In genomic region chrX:22399793-22400192, GRCh38 we compare ENCODE assay signal across 24 cellular contexts.
DNase-seq lines count a peak whose midpoint lies in the region; ATAC-seq and TF ChIP-seq lines count a peak whose summit lies in the region.
"Had no signal": no experiment of that assay in that cellular context is flagged by ENCODE, and none has a peak within 500 bp of the region (broad histone marks: within the 10 kb centered on the region; RNA-seq: fewer than 3 reads in every experiment).

No MANE protein-coding gene starts in this region.

- H3K4me2 ChIP-seq in HCT116 (ENCODE audit: low read length): no peak overlapping the region

- POLR2A ChIA-PET in HCT116 (lab: Charles Lee): no interaction called here

- H3K36me3 Mint-ChIP-seq in activated T-helper 2 cell treated with anti-CD3 and anti-CD28 coated beads, Interferon-gamma antibody, Interleukin-2, Interleukin-4, amounts not matched to agents 10 μg/mL and 5 μg/mL and 100 μg/mL, durations not matched to agents 14 hours and 24 hours and 36 hours (ENCODE audit: low read depth): no peaks in the 10 kb centered on the region
- H3K36me3 Mint-ChIP-seq: naive thymus-derived CD4-positive, alpha-beta T cell; T-cell had no signal

- BruUV-seq in HCT116 (replicated peaks; lab: Mats Ljungman, UMichigan): no TSS peak

- H3K27ac Mint-ChIP-seq in activated T-helper 2 cell treated with anti-CD3 and anti-CD28 coated beads, Interferon-gamma antibody, Interleukin-2, Interleukin-4, amounts not matched to agents 10 μg/mL and 5 μg/mL and 100 μg/mL, durations not matched to agents 14 hours and 24 hours and 36 hours: no peak overlapping the region
- H3K27ac Mint-ChIP-seq: activated CD8-positive, alpha-beta T cell treated with anti-CD3 and anti-CD28 coated beads for 36 hours; activated T-cell treated with anti-CD3 and anti-CD28 coated beads, Interleukin-2, amount 50 U/mL, for 72 hours; naive thymus-derived CD4-positive, alpha-beta T cell; T-cell had no signal

- H3K9me3 Mint-ChIP-seq in activated T-helper 2 cell treated with anti-CD3 and anti-CD28 coated beads, Interferon-gamma antibody, Interleukin-2, Interleukin-4, amounts not matched to agents 10 μg/mL and 5 μg/mL and 100 μg/mL, durations not matched to agents 14 hours and 24 hours and 36 hours: peaks cover 4% of the 10 kb centered on the region
- H3K9me3 Mint-ChIP-seq: activated CD8-positive, alpha-beta T cell treated with anti-CD3 and anti-CD28 coated beads for 36 hours; activated T-cell treated with anti-CD3 and anti-CD28 coated beads, Interleukin-2, amount 50 U/mL, for 72 hours; central memory CD8-positive, alpha-beta T cell; naive thymus-derived CD4-positive, alpha-beta T cell had no signal

- no peaks in the 10 kb centered on the region for H3K27me3 Mint-ChIP-seq in activated T-helper 2 cell treated with anti-CD3 and anti-CD28 coated beads, Interferon-gamma antibody, Interleukin-2, Interleukin-4, amounts not matched to agents 10 μg/mL and 5 μg/mL and 100 μg/mL, durations not matched to agents 14 hours and 24 hours and 36 hours (ENCODE audit: low read depth)
- H3K27me3 Mint-ChIP-seq: activated CD8-positive, alpha-beta T cell treated with anti-CD3 and anti-CD28 coated beads for 36 hours; central memory CD8-positive, alpha-beta T cell had no signal

- no peaks in the 10 kb centered on the region for H3K4me1 Mint-ChIP-seq in activated T-helper 2 cell treated with anti-CD3 and anti-CD28 coated beads, Interferon-gamma antibody, Interleukin-2, Interleukin-4, amounts not matched to agents 10 μg/mL and 5 μg/mL and 100 μg/mL, durations not matched to agents 14 hours and 24 hours and 36 hours (ENCODE audit: low read depth)
- H3K4me1 Mint-ChIP-seq: central memory CD8-positive, alpha-beta T cell; naive thymus-derived CD4-positive, alpha-beta T cell; T-cell had no signal

- TF ChIP-seq CTCF in HCT116 (IDR thresholded peaks at IDR 0.05 in 2 of 3, conservative IDR thresholded peaks at IDR 0.05 in 1 of 3; ENCODE audit: borderline replicate concordance in 1 of 3, insufficient read depth in 1 of 3, low read depth in 2 of 3, low read length in 2 of 3) (no peak), RWPE2 (IDR thresholded peaks at IDR 0.05; ENCODE audit: poor library complexity, severe bottlenecking) (no peak), foreskin fibroblast (IDR thresholded peaks at IDR 0.05; ENCODE audit: low read depth, low read length) (no peak), heart left ventricle (IDR thresholded peaks at IDR 0.05) (no peak)

- no peak overlapping the region for H3K4me3 ChIP-seq in HCT116 (replicated peaks in 1 of 2; ENCODE audit: low read depth in 1 of 2, low read length in 2 of 2)
- no peak overlapping the region for H3K4me3 ChIP-seq in RWPE2 (ENCODE audit: severe bottlenecking)
- no peak overlapping the region for H3K4me3 ChIP-seq in foreskin fibroblast (ENCODE audit: low read depth in 1 of 2, low read length in 2 of 2)
- H3K4me3 ChIP-seq in heart left ventricle: no peak overlapping the region
- H3K4me3 ChIP-seq: gastroesophageal sphincter, lower lobe of right lung, transverse colon had no signal

- H3K9me2 ChIP-seq in HCT116 (ENCODE audit: insufficient read depth): no peaks in the 10 kb centered on the region

- 45 to 83% (median 69%) methylated on average over 2 of the region's 2 CpGs for WGBS in heart left ventricle, 4 donors

- TF ChIP-seq POLR2A in HCT116 (IDR thresholded peaks at IDR 0.05; ENCODE audit: borderline replicate concordance, extremely low read depth, insufficient read depth, insufficient read length) (no peak), heart left ventricle (IDR thresholded peaks at IDR 0.05) (no peak)

- ATAC-seq in HCT116 (peak; percentile 63; the same call in 1 of the 2 replicates), RWPE2 (ENCODE audit: low read depth) (0 out of 3 replicates have a peak, but pooled peaks have one; percentile 25), heart left ventricle (no peak)
- ATAC-seq: activated CD8-positive, alpha-beta T cell treated with anti-CD3 and anti-CD28 coated beads for 36 hours; activated T-cell treated with anti-CD3 and anti-CD28 coated beads, Interleukin-2, amount 50 U/mL, for 72 hours; gastroesophageal sphincter; lower lobe of right lung; naive thymus-derived CD4-positive, alpha-beta T cell; Panc1; T-cell had no signal

- H3K36me3 ChIP-seq in HCT116 (ENCODE audit: control insufficient read depth in 1 of 2, insufficient read depth in 2 of 2, low read length in 2 of 2): no peaks in the 10 kb centered on the region
- H3K36me3 ChIP-seq in RWPE2 (ENCODE audit: low read depth): no peaks in the 10 kb centered on the region
- no peaks in the 10 kb centered on the region for H3K36me3 ChIP-seq in heart left ventricle
- H3K36me3 ChIP-seq: gastroesophageal sphincter, lower lobe of right lung, transverse colon had no signal

- RAD21 ChIA-PET in HCT116 (lab: Charles Lee; ENCODE audit: low non-redundant PET in 1 of 2, low total read pairs in 2 of 2, uncharacterized antibody in 2 of 2, unreplicated experiment in 2 of 2): no interaction called here

- no peaks in the 10 kb centered on the region for H3K27me3 ChIP-seq in HCT116 (ENCODE audit: insufficient read depth, low read length)
- H3K27me3 ChIP-seq in RWPE2 (ENCODE audit: insufficient read depth, poor library complexity, severe bottlenecking): no peaks in the 10 kb centered on the region
- no peaks in the 10 kb centered on the region for H3K27me3 ChIP-seq in heart left ventricle
- H3K27me3 ChIP-seq: gastroesophageal sphincter, transverse colon had no signal

- no peaks in the 10 kb centered on the region for H4K20me1 ChIP-seq in HCT116 (ENCODE audit: insufficient read depth)

- H3K9ac ChIP-seq in HCT116 (ENCODE audit: low read length): no peak overlapping the region

- H3K9me3 ChIP-seq in HCT116 (ENCODE audit: control insufficient read depth in 1 of 2, insufficient read depth in 1 of 2, low read depth in 1 of 2, low read length in 2 of 2) (no peaks in the 10 kb centered on the region), RWPE2 (ENCODE audit: severe bottlenecking) (no peaks in the 10 kb centered on the region), heart left ventricle (no peaks in the 10 kb centered on the region)
- H3K9me3 ChIP-seq: gastroesophageal sphincter, lower lobe of right lung, transverse colon had no signal

- DNase-seq in A172 (ENCODE audit: low spot score) (peak; percentile 90), HCT116 (ENCODE audit: low read depth, low spot score) (peak; percentile 57), RWPE2 (ENCODE audit: low spot score) (no peak), foreskin fibroblast (peak; percentile 31 to 36), heart left ventricle (no peak), hypothalamus (lab: John Stamatoyannopoulos, UW) (no peak), NCI-H82 treated with DMSO at 0.1 percent for 48 hours (lab: John Stamatoyannopoulos, UW; ENCODE audit: unreplicated experiment) (no peak)
- no peak for DNase-seq in activated T-helper 2 cell treated with anti-CD3 and anti-CD28 coated beads, Interferon-gamma antibody, Interleukin-2, Interleukin-4, amounts not matched to agents 10 μg/mL and 5 μg/mL and 100 μg/mL, durations not matched to agents 14 hours and 24 hours and 36 hours (ENCODE audit: low spot score)
- DNase-seq: activated CD8-positive, alpha-beta T cell treated with anti-CD3 and anti-CD28 coated beads for 36 hours; activated T-cell treated with anti-CD3 and anti-CD28 coated beads, Interleukin-2, amount 50 U/mL, for 72 hours; effector memory CD4-positive, alpha-beta T cell; H7; lower lobe of right lung; naive thymus-derived CD4-positive, alpha-beta T cell; NCI-H2029; NCI-H526; posterior cingulate gyrus; stimulated activated naive CD4-positive, alpha-beta T cell; T-cell; transverse colon had no signal

- H3K4me3 Mint-ChIP-seq in activated T-helper 2 cell treated with anti-CD3 and anti-CD28 coated beads, Interferon-gamma antibody, Interleukin-2, Interleukin-4, amounts not matched to agents 10 μg/mL and 5 μg/mL and 100 μg/mL, durations not matched to agents 14 hours and 24 hours and 36 hours (ENCODE audit: low read depth): no peak overlapping the region
- H3K4me3 Mint-ChIP-seq: activated CD8-positive, alpha-beta T cell treated with anti-CD3 and anti-CD28 coated beads for 36 hours; activated T-cell treated with anti-CD3 and anti-CD28 coated beads, Interleukin-2, amount 50 U/mL, for 72 hours; central memory CD8-positive, alpha-beta T cell; naive thymus-derived CD4-positive, alpha-beta T cell; T-cell had no signal

- intact Hi-C loops in HCT116 (cut with micrococcal nuclease): no loop called here
- intact Hi-C loops in heart left ventricle (cut with DNase I): no loop called here
- intact Hi-C loops in activated T-helper 2 cell treated with anti-CD3 and anti-CD28 coated beads, Interferon-gamma antibody, Interleukin-2, Interleukin-4, amounts not matched to agents 10 μg/mL and 5 μg/mL and 100 μg/mL, durations not matched to agents 14 hours and 24 hours and 36 hours (cut with micrococcal nuclease): no loop called here

- peaks cover 3 to 12% of the 10 kb centered on the region in 2 experiments; a peak in 3 of 4 replicates for H3K4me1 ChIP-seq in HCT116 (ENCODE audit: control insufficient read depth in 1 of 2, insufficient read depth in 2 of 2, low read length in 2 of 2)
- H3K4me1 ChIP-seq in RWPE2 (ENCODE audit: insufficient read depth, poor library complexity, severe bottlenecking): peaks cover 13% of the 10 kb centered on the region
- H3K4me1 ChIP-seq in heart left ventricle: no peaks in the 10 kb centered on the region
- H3K4me1 ChIP-seq: gastroesophageal sphincter, lower lobe of right lung, transverse colon had no signal

- no peaks in the 10 kb centered on the region for H3K79me2 ChIP-seq in HCT116 (ENCODE audit: insufficient read depth, low read length)

- CTCF ChIA-PET in HCT116 (lab: Charles Lee): no interaction called here

- no peak for TF ChIP-seq RAD21 in HCT116 (IDR thresholded peaks at IDR 0.05; ENCODE audit: low read depth)

- H3K27ac ChIP-seq in HCT116 (ENCODE audit: low read depth, low read length) (no peak overlapping the region), RWPE2 (ENCODE audit: poor library complexity, severe bottlenecking) (no peak overlapping the region), heart left ventricle (no peak overlapping the region)
- H3K27ac ChIP-seq: gastroesophageal sphincter, lower lobe of right lung, transverse colon, VCaP had no signal

- no peak overlapping the region for H2AFZ ChIP-seq in HCT116 (ENCODE audit: low read depth, low read length, poor library complexity, severe bottlenecking)

TF ChIP-seq in HCT116, 20 proteins besides CTCF, POLR2A, EP300 and RAD21 (continues in another document):
- TF ChIP-seq ATF3 (IDR thresholded peaks at IDR 0.05) (no peak), FOSL1 (IDR thresholded peaks at IDR 0.05; ENCODE audit: low read depth) (peak; percentile 57), SP1 (IDR thresholded peaks at IDR 0.05; ENCODE audit: low read depth) (peak; percentile 39), MAX (IDR thresholded peaks at IDR 0.05) (peak; percentile 79), CBX3 (IDR thresholded peaks at IDR 0.05; ENCODE audit: low read depth) (0 out of 2 replicates have a peak, but pooled peaks have one; percentile 35)

Comparison
In these comparisons a context has a peak if more than half of its experiments do, and no peak if none do; other contexts are left out.
1. DNase-seq: peak in A172 (single experiment), HCT116 (single experiment) and foreskin fibroblast (2 of 2); none in RWPE2 (single experiment), heart left ventricle (0 of 5), hypothalamus (0 of 51), activated T-helper 2 cell treated with anti-CD3 and anti-CD28 coated beads, Interferon-gamma antibody, Interleukin-2, Interleukin-4, amounts not matched to agents 10 μg/mL and 5 μg/mL and 100 μg/mL, durations not matched to agents 14 hours and 24 hours and 36 hours (single experiment) and NCI-H82 treated with DMSO at 0.1 percent for 48 hours (single experiment).
2. ATAC-seq: peak in HCT116 (single experiment) and RWPE2 (single experiment); none in heart left ventricle (0 of 4).